Comparison of ENCODE assay signal across 12 cellular contexts in the genomic region with DNA sequence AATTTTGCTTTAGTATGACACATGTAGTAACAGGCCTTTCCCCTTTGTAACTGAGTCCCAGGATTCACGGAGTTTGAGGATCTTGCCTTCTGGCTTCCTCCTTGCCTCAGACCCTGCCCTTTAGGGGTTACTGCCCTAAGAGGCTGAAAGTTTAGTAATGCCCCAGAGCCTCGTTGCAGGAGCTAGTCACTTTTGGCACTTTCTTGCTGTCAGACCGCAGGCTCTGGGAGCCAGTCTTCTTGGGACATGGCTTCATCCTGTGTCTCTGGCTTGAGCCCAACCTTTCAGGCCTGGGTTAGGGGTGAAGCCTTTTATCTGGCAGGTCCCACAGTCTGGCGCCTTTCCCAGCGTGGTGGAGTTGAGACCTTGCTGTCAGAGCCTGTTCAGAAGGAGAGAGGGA.
DNase-seq lines count a peak whose midpoint lies in the region; ATAC-seq and TF ChIP-seq lines count a peak whose summit lies in the region.
"Had no signal": no experiment of that assay in that cellular context is flagged by ENCODE, and none has a peak within 500 bp of the region (broad histone marks: within the 10 kb centered on the region; RNA-seq: fewer than 3 reads in every experiment).

No MANE protein-coding gene starts in this region.

- H3K4me2 ChIP-seq in mesendoderm (ENCODE audit: low read length): no peak overlapping the region

- no peak overlapping the region for H3K4me3 ChIP-seq in adrenal gland
- H3K4me3 ChIP-seq in mesendoderm (ENCODE audit: low read length): no peak overlapping the region
- no peak overlapping the region for H3K4me3 ChIP-seq in thyroid gland (replicated peaks in 1 of 3)

- no peak overlapping the region for H3K27ac Mint-ChIP-seq in activated T-helper 1 cell treated with anti-CD3 and anti-CD28 coated beads, Interleukin-12 subunit alpha, Interleukin-12 subunit beta, Interleukin-2, Interleukin-4 antibody, amounts not matched to agents 30 ng/mL and 10 ng/mL and 1 ng/mL, durations not matched to agents 14 hours and 24 hours and 36 hours
- H3K27ac Mint-ChIP-seq: activated CD4-positive, alpha-beta memory T cell treated with anti-CD3 and anti-CD28 coated beads for 36 hours; activated naive CD8-positive, alpha-beta T cell treated with anti-CD3 and anti-CD28 coated beads, Interleukin-2, amount 10 ng/mL, durations not matched to agents 7 days and 5 days had no signal

- H3K79me1 ChIP-seq in mesendoderm (ENCODE audit: low read length): no peaks in the 10 kb centered on the region

- no peaks in the 10 kb centered on the region for H3K79me2 ChIP-seq in mesendoderm (ENCODE audit: control insufficient read depth, insufficient read depth, low read length)

- H2BK5ac ChIP-seq in mesendoderm (ENCODE audit: low read length): peak overlapping the region; percentile 20

- 28 to 55% (median 46%) methylated on average over 5 of the region's 5 CpGs for WGBS in adrenal gland, 4 donors
- WGBS in mesendoderm (ENCODE audit: extremely low coverage, insufficient coverage, low lambda C conversion rate): no CpG with 5 or more reads among the region's 5 CpGs
- 30 to 38% methylated on average over 5 of the region's 5 CpGs for WGBS in thyroid gland, 2 donors

- peak overlapping the region; percentile 33 for H3K18ac ChIP-seq in mesendoderm (ENCODE audit: low read length)

- no peak for TF ChIP-seq POLR2A in adrenal gland (IDR thresholded peaks at IDR 0.05)
- TF ChIP-seq POLR2A in thyroid gland (IDR thresholded peaks at IDR 0.05): no peak

- H3K4me1 ChIP-seq in adrenal gland (replicated peaks in 1 of 2) (peaks cover 0 to 11% of the 10 kb centered on the region in 2 donors), mesendoderm (ENCODE audit: control insufficient read depth, low read depth, low read length) (peaks cover 6% of the 10 kb centered on the region), thyroid gland (peaks cover 20 to 30% of the 10 kb centered on the region in 2 donors)
- H3K4me1 ChIP-seq: Caco-2 had no signal

- H4K5ac ChIP-seq in mesendoderm (ENCODE audit: low read length): no peak overlapping the region

- no peaks in the 10 kb centered on the region for H3K9me3 Mint-ChIP-seq in activated T-helper 1 cell treated with anti-CD3 and anti-CD28 coated beads, Interleukin-12 subunit alpha, Interleukin-12 subunit beta, Interleukin-2, Interleukin-4 antibody, amounts not matched to agents 30 ng/mL and 10 ng/mL and 1 ng/mL, durations not matched to agents 14 hours and 24 hours and 36 hours
- H3K9me3 Mint-ChIP-seq: activated CD4-positive, alpha-beta memory T cell treated with anti-CD3 and anti-CD28 coated beads for 36 hours; activated naive CD8-positive, alpha-beta T cell treated with anti-CD3 and anti-CD28 coated beads, Interleukin-2, amount 10 ng/mL, durations not matched to agents 7 days and 5 days had no signal

- H4K8ac ChIP-seq in mesendoderm (ENCODE audit: low read depth, low read length): no peak overlapping the region

- no peaks in the 10 kb centered on the region for H3K36me3 Mint-ChIP-seq in activated T-helper 1 cell treated with anti-CD3 and anti-CD28 coated beads, Interleukin-12 subunit alpha, Interleukin-12 subunit beta, Interleukin-2, Interleukin-4 antibody, amounts not matched to agents 30 ng/mL and 10 ng/mL and 1 ng/mL, durations not matched to agents 14 hours and 24 hours and 36 hours (ENCODE audit: low read depth)
- H3K36me3 Mint-ChIP-seq: activated naive CD8-positive, alpha-beta T cell treated with anti-CD3 and anti-CD28 coated beads, Interleukin-2, amount 10 ng/mL, durations not matched to agents 7 days and 5 days had no signal

- H3K27me3 ChIP-seq in adrenal gland: no peaks in the 10 kb centered on the region
- H3K27me3 ChIP-seq in mesendoderm (ENCODE audit: insufficient read depth, low read length, poor library complexity): no peaks in the 10 kb centered on the region
- H3K27me3 ChIP-seq in thyroid gland: no peaks in the 10 kb centered on the region

- TF ChIP-seq CTCF in adrenal gland (IDR thresholded peaks at IDR 0.05) (no peak), thyroid gland (IDR thresholded peaks at IDR 0.05) (no peak)

- H3K27ac ChIP-seq in adrenal gland: peak overlapping the region in 2 of 5 donors; percentile 40 to 59
- H3K27ac ChIP-seq in mesendoderm (ENCODE audit: low read depth, low read length): no peak overlapping the region
- peak overlapping the region in 2 of 3 donors; percentile 23 to 33 for H3K27ac ChIP-seq in thyroid gland

- H2BK120ac ChIP-seq in mesendoderm (ENCODE audit: low read depth, low read length): no peak overlapping the region

- H3K4me1 Mint-ChIP-seq in activated T-helper 1 cell treated with anti-CD3 and anti-CD28 coated beads, Interleukin-12 subunit alpha, Interleukin-12 subunit beta, Interleukin-2, Interleukin-4 antibody, amounts not matched to agents 30 ng/mL and 10 ng/mL and 1 ng/mL, durations not matched to agents 14 hours and 24 hours and 36 hours (ENCODE audit: low read depth): peaks cover 5% of the 10 kb centered on the region

- H2AK5ac ChIP-seq in mesendoderm (ENCODE audit: low read length): no peak overlapping the region

- DNase-seq in adrenal gland (peak; percentile 42 to 89 (median 84)), fibroblast of gingiva (ENCODE audit: low read depth) (peak; percentile 9), mesendoderm (peak; percentile 76), thyroid gland (peak; percentile 75 to 78), NCI-H748 treated with DMSO at 0.1 percent for 48 hours (lab: John Stamatoyannopoulos, UW) (no peak)
- DNase-seq in NK-92 treated with Interleukin-12 subunit alpha and Interleukin-12 subunit beta, amount 100 ng/mL, for 24 hours (lab: John Stamatoyannopoulos, UW): no peak
- DNase-seq in activated T-helper 1 cell treated with anti-CD3 and anti-CD28 coated beads, Interleukin-12 subunit alpha, Interleukin-12 subunit beta, Interleukin-2, Interleukin-4 antibody, amounts not matched to agents 30 ng/mL and 10 ng/mL and 1 ng/mL, durations not matched to agents 14 hours and 24 hours and 36 hours (ENCODE audit: low spot score): no peak
- DNase-seq: activated CD4-positive, alpha-beta memory T cell treated with anti-CD3 and anti-CD28 coated beads for 36 hours; activated naive CD8-positive, alpha-beta T cell treated with anti-CD3 and anti-CD28 coated beads, Interleukin-2, amount 10 ng/mL, durations not matched to agents 7 days and 5 days; Caco-2; NCI-H774 had no signal

- H3K4me3 Mint-ChIP-seq in activated T-helper 1 cell treated with anti-CD3 and anti-CD28 coated beads, Interleukin-12 subunit alpha, Interleukin-12 subunit beta, Interleukin-2, Interleukin-4 antibody, amounts not matched to agents 30 ng/mL and 10 ng/mL and 1 ng/mL, durations not matched to agents 14 hours and 24 hours and 36 hours: no peak overlapping the region
- H3K4me3 Mint-ChIP-seq: activated CD4-positive, alpha-beta memory T cell treated with anti-CD3 and anti-CD28 coated beads for 36 hours; activated naive CD8-positive, alpha-beta T cell treated with anti-CD3 and anti-CD28 coated beads, Interleukin-2, amount 10 ng/mL, durations not matched to agents 7 days and 5 days had no signal

- H3K9ac ChIP-seq in mesendoderm (ENCODE audit: low read length): no peak overlapping the region

- intact Hi-C loops in adrenal gland (cut with DNase I): no loop called here
- intact Hi-C loops in thyroid gland (cut with DNase I): no loop called here
- intact Hi-C loops in activated T-helper 1 cell treated with anti-CD3 and anti-CD28 coated beads, Interleukin-12 subunit alpha, Interleukin-12 subunit beta, Interleukin-2, Interleukin-4 antibody, amounts not matched to agents 30 ng/mL and 10 ng/mL and 1 ng/mL, durations not matched to agents 14 hours and 24 hours and 36 hours (cut with micrococcal nuclease): no loop called here

- peaks cover 4% of the 10 kb centered on the region for H3K27me3 Mint-ChIP-seq in activated T-helper 1 cell treated with anti-CD3 and anti-CD28 coated beads, Interleukin-12 subunit alpha, Interleukin-12 subunit beta, Interleukin-2, Interleukin-4 antibody, amounts not matched to agents 30 ng/mL and 10 ng/mL and 1 ng/mL, durations not matched to agents 14 hours and 24 hours and 36 hours (ENCODE audit: insufficient read depth)
- H3K27me3 Mint-ChIP-seq: activated CD4-positive, alpha-beta memory T cell treated with anti-CD3 and anti-CD28 coated beads for 36 hours had no signal

- no peak overlapping the region for H2BK15ac ChIP-seq in mesendoderm (replicated peaks; ENCODE audit: low read depth)

- no peaks in the 10 kb centered on the region for H3K36me3 ChIP-seq in adrenal gland (replicated peaks in 1 of 2)
- H3K36me3 ChIP-seq in mesendoderm (ENCODE audit: control insufficient read depth, insufficient read depth, low read length): no peaks in the 10 kb centered on the region
- H3K36me3 ChIP-seq in thyroid gland: no peaks in the 10 kb centered on the region

- peak overlapping the region; percentile 35 for H3K56ac ChIP-seq in mesendoderm (ENCODE audit: low read length)

- H3K9me3 ChIP-seq in adrenal gland (replicated peaks in 1 of 3) (no peaks in the 10 kb centered on the region), thyroid gland (no peaks in the 10 kb centered on the region)
- H3K9me3 ChIP-seq: Caco-2 had no signal

- H3K4ac ChIP-seq in mesendoderm (ENCODE audit: low read depth, low read length): no peak overlapping the region

- ATAC-seq in HG02798 (IDR thresholded peaks at IDR 0.05; ENCODE audit: poor library complexity, unreplicated experiment): no peak

- no peak overlapping the region for H3K23ac ChIP-seq in mesendoderm (ENCODE audit: low read length)

Comparison
In these comparisons a context has a peak if more than half of its experiments do, and no peak if none do; other contexts are left out.
1. DNase-seq: peak in adrenal gland (7 of 7), fibroblast of gingiva (single experiment), mesendoderm (single experiment) and thyroid gland (2 of 2); none in NCI-H748 treated with DMSO at 0.1 percent for 48 hours (single experiment), NK-92 treated with Interleukin-12 subunit alpha and Interleukin-12 subunit beta, amount 100 ng/mL, for 24 hours (single experiment) and activated T-helper 1 cell treated with anti-CD3 and anti-CD28 coated beads, Interleukin-12 subunit alpha, Interleukin-12 subunit beta, Interleukin-2, Interleukin-4 antibody, amounts not matched to agents 30 ng/mL and 10 ng/mL and 1 ng/mL, durations not matched to agents 14 hours and 24 hours and 36 hours (single experiment).